Comparison of ENCODE assay signal across 21 cellular contexts in genomic region chr1:161863549-161863948, GRCh38.
"Had no signal": no experiment of that assay in that cellular context is flagged by ENCODE, and none has a peak within 500 bp of the region (broad histone marks: within the 10 kb centered on the region; RNA-seq: fewer than 3 reads in every experiment).

No MANE protein-coding gene starts in this region.

- H3K27me3 ChIP-seq: MG63, SJCRH30 had no signal

- H3K4me1 ChIP-seq: SJCRH30 had no signal

- H3K27ac ChIP-seq: SJCRH30 had no signal

- H3K9me3 ChIP-seq: MG63, SJCRH30 had no signal

- ATAC-seq: Panc1, PC-3, Right ventricle myocardium inferior, SK-N-SH treated with all-trans-retinoic acid at 6 μM for 48 hours had no signal

- H3K4me3 ChIP-seq: MG63, SJCRH30 had no signal

- DNase-seq: Karpas-422, KG1, MG63, NCI-H1092, NCI-H1105 treated with DMSO at 0.1 percent for 48 hours, NCI-H1417 treated with DMSO at 0.1 percent for 48 hours, NCI-H146, NCI-H1694 treated with DMSO at 0.1 percent for 48 hours, NCI-H1930, NCI-H2081, NCI-H2107, NCI-H2227 treated with DMSO at 0.1 percent for 48 hours, NCI-H524, NCI-H526 treated with DMSO at 0.1 percent for 48 hours, NCI-H748 treated with DMSO at 0.1 percent for 48 hours, PC-3, SHP77 treated with DMSO at 0.1 percent for 48 hours, SJCRH30 had no signal
